In genomic region chr4:158801677-158802076, GRCh38 we compare ENCODE assay signal across 3 cellular contexts.
TF ChIP-seq lines count a peak whose summit lies in the region.

No MANE protein-coding gene starts in this region.

TF ChIP-seq in SK-N-SH, 30 proteins besides CTCF, POLR2A, EP300 and RAD21:
- TF ChIP-seq MAX (IDR thresholded peaks at IDR 0.05; ENCODE audit: low read depth): no peak
- no peak for TF ChIP-seq ZBTB33 (IDR thresholded peaks at IDR 0.05; ENCODE audit: borderline replicate concordance, low read depth)
- TF ChIP-seq REST (IDR thresholded peaks at IDR 0.05; ENCODE audit: low read depth, low read length): peak; percentile 60; the same call in 1 of the 2 replicates
- TF ChIP-seq NFIC (IDR thresholded peaks at IDR 0.05; ENCODE audit: borderline replicate concordance): no peak

TF ChIP-seq in SK-N-SH treated with all-trans-retinoic acid at 6 μM for 48 hours, 23 proteins besides CTCF, POLR2A, EP300 and RAD21:
- no peak for TF ChIP-seq ZNF565 (CRISPR knock-in tag; conservative IDR thresholded peaks at IDR 0.05; ENCODE audit: low read depth)
- TF ChIP-seq ESRRG (CRISPR knock-in tag; IDR thresholded peaks at IDR 0.05): no peak
- no peak for TF ChIP-seq GLIS3 (CRISPR knock-in tag; IDR thresholded peaks at IDR 0.05)
- TF ChIP-seq ARNTL (CRISPR knock-in tag; IDR thresholded peaks at IDR 0.05; ENCODE audit: borderline replicate concordance, low read depth): no peak
- TF ChIP-seq ZNF70 (CRISPR knock-in tag; IDR thresholded peaks at IDR 0.05): no peak
- no peak for TF ChIP-seq CREB5 (CRISPR knock-in tag; IDR thresholded peaks at IDR 0.05; ENCODE audit: low read depth)

TF ChIP-seq in HepG2, 621 proteins besides CTCF, POLR2A, EP300 and RAD21:
- TF ChIP-seq PTBP1 (IDR thresholded peaks at IDR 0.05; ENCODE audit: low read depth, low read length, poor library complexity, severe bottlenecking): no peak
- no peak for TF ChIP-seq DNMT1 (CRISPR knock-in tag; IDR thresholded peaks at IDR 0.05)
- no peak for TF ChIP-seq NFE2L1 (CRISPR knock-in tag; IDR thresholded peaks at IDR 0.05; ENCODE audit: borderline replicate concordance)
- TF ChIP-seq ZNF136 (CRISPR knock-in tag; IDR thresholded peaks at IDR 0.05; ENCODE audit: low read depth): no peak
- TF ChIP-seq HNF4G (IDR thresholded peaks at IDR 0.05; ENCODE audit: borderline replicate concordance, low read depth, low read length): no peak
- no peak for TF ChIP-seq HNF4G (CRISPR knock-in tag; IDR thresholded peaks at IDR 0.05; ENCODE audit: borderline replicate concordance, low read depth)
